Comparison of ENCODE assay signal across 17 cellular contexts in genomic region chr13:110336681-110337080, GRCh38. TPM values are rescaled to one million over a fixed set of nuclear protein-coding genes. Genes with fewer than 3 reads are reported as not detected.
DNase-seq lines count a peak whose midpoint lies in the region; ATAC-seq and TF ChIP-seq lines count a peak whose summit lies in the region.
"Had no signal": no experiment of that assay in that cellular context is flagged by ENCODE, and none has a peak within 500 bp of the region (broad histone marks: within the 10 kb centered on the region; RNA-seq: fewer than 3 reads in every experiment).

No MANE protein-coding gene starts in this region.

- H3K9me3 ChIP-seq in fibroblast of lung (ENCODE audit: control insufficient read depth, insufficient read depth, low read depth, low read length) = no peaks in the 10 kb centered on the region
- H3K9me3 ChIP-seq in trophoblast cell (ENCODE audit: insufficient read depth, low read depth, low read length) = peaks cover 1% of the 10 kb centered on the region
- H3K9me3 ChIP-seq in transverse colon = no peaks in the 10 kb centered on the region
- H3K9me3 ChIP-seq in CD8-positive, alpha-beta T cell (ENCODE audit: low read length) = no peaks in the 10 kb centered on the region
- H3K9me3 ChIP-seq: BE2C had no signal

- no peak overlapping the region for H2AK5ac ChIP-seq in trophoblast cell (ENCODE audit: low read length)

- H4K8ac ChIP-seq in trophoblast cell (ENCODE audit: low read depth, low read length) = no peak overlapping the region

- H4K91ac ChIP-seq in trophoblast cell (ENCODE audit: low read depth, low read length) = no peak overlapping the region

- no CpG with 5 or more reads among the region's 5 CpGs for WGBS in trophoblast cell (ENCODE audit: extremely low coverage, insufficient coverage, insufficient read length)
- WGBS in transverse colon (ENCODE audit: low coverage in 1 of 2), 2 donors = 75% methylated on average over 5 of the region's 5 CpGs; no CpG with 5 or more reads in 1 of the 2 donors

- H2AFZ ChIP-seq in fibroblast of lung (ENCODE audit: low read length) = no peak overlapping the region
- no peak overlapping the region for H2AFZ ChIP-seq in trophoblast cell (ENCODE audit: insufficient read depth, low read length, poor library complexity)

- TF ChIP-seq POLR2A in transverse colon (IDR thresholded peaks at IDR 0.05) = no peak

- DNase-seq in chondrocyte (ENCODE audit: low spot score) = no peak
- DNase-seq in fibroblast of lung (ENCODE audit: low read depth in 2 of 2) = peak in 1 of 2 donors; percentile 57
- DNase-seq in trophoblast cell = no peak
- DNase-seq in transverse colon = no peak
- no peak for DNase-seq in CD8-positive, alpha-beta T cell
- DNase-seq: BE2C, NCI-H1048, NCI-H2029 treated with DMSO at 0.1 percent for 48 hours, NCI-H446 treated with DMSO at 0.1 percent for 48 hours had no signal

- peaks cover 39% of the 10 kb centered on the region for H3K36me3 Mint-ChIP-seq in chondrocyte (ENCODE audit: low read depth)
- H3K36me3 Mint-ChIP-seq in CD8-positive, alpha-beta T cell = no peaks in the 10 kb centered on the region

- in situ Hi-C loops in transverse colon (cut with MboI; ENCODE audit: low pct_ligation_motif_present in 1 of 4, low pct_unique_long_range_greater_than_20kb in 1 of 4, low sequenced_read_pairs in 3 of 4) = no loop called here

- no peak overlapping the region for H2BK5ac ChIP-seq in trophoblast cell (ENCODE audit: low read depth, low read length, poor library complexity)

- no peak overlapping the region for H3K4me3 ChIP-seq in fibroblast of lung (replicated peaks in 1 of 4; ENCODE audit: control extremely low read depth in 1 of 4, insufficient read depth in 1 of 4, low read depth in 3 of 4, low read length in 4 of 4)
- no peak overlapping the region for H3K4me3 ChIP-seq in trophoblast cell (ENCODE audit: low read depth, low read length)
- no peak overlapping the region for H3K4me3 ChIP-seq in transverse colon
- no peak overlapping the region for H3K4me3 ChIP-seq in CD8-positive, alpha-beta T cell (ENCODE audit: low read depth, low read length)
- H3K4me3 ChIP-seq: cardiac muscle cell had no signal

- H3K23ac ChIP-seq in trophoblast cell (ENCODE audit: low read length) = no peak overlapping the region

- intact Hi-C loops in transverse colon (cut with DNase I; ENCODE audit: low total_unique reads) = loop anchor here (1.0 kb wide), 1 partner anchor 39 kb away; no protein-coding TSS in a partner anchor
- intact Hi-C loops in CD8-positive, alpha-beta T cell (cut with DNase I, micrococcal nuclease) = no loop called here

- peaks cover 41% of the 10 kb centered on the region for H3K4me1 ChIP-seq in fibroblast of lung (ENCODE audit: control insufficient read depth, extremely low read depth, insufficient read depth, low read length)
- peaks cover 53 to 56% of the 10 kb centered on the region in 2 experiments for H3K4me1 ChIP-seq in trophoblast cell (ENCODE audit: control insufficient read depth in 1 of 2, insufficient read depth in 2 of 2, low read length in 2 of 2)
- peaks cover 24 to 71% (median 40%) of the 10 kb centered on the region in 4 donors for H3K4me1 ChIP-seq in transverse colon
- peaks cover 21% of the 10 kb centered on the region for H3K4me1 ChIP-seq in CD8-positive, alpha-beta T cell (ENCODE audit: insufficient read depth, low read length)
- H3K4me1 ChIP-seq: BE2C had no signal

- no peak overlapping the region for H3K14ac ChIP-seq in trophoblast cell (ENCODE audit: low read length)

- no peaks in the 10 kb centered on the region for H3K36me3 ChIP-seq in fibroblast of lung (ENCODE audit: control insufficient read depth, insufficient read depth, low read length)
- H3K36me3 ChIP-seq in trophoblast cell (ENCODE audit: control insufficient read depth in 1 of 2, insufficient read depth in 2 of 2, low read length in 2 of 2) = peaks cover 20 to 29% of the 10 kb centered on the region in 2 experiments
- no peaks in the 10 kb centered on the region for H3K36me3 ChIP-seq in transverse colon
- H3K36me3 ChIP-seq in CD8-positive, alpha-beta T cell (ENCODE audit: insufficient read depth, low read length) = no peaks in the 10 kb centered on the region
- H3K36me3 ChIP-seq: BE2C, cardiac muscle cell had no signal

- no peak for ATAC-seq in CD8-positive, alpha-beta T cell
- ATAC-seq in GM19455 (IDR thresholded peaks at IDR 0.05; ENCODE audit: unreplicated experiment) = no peak
- no peak for ATAC-seq in HG03354 (IDR thresholded peaks at IDR 0.05; ENCODE audit: poor library complexity, severe bottlenecking, unreplicated experiment)
- no peak for ATAC-seq in HG03571 (IDR thresholded peaks at IDR 0.05; ENCODE audit: unreplicated experiment)

- H4K12ac ChIP-seq in trophoblast cell (ENCODE audit: low read depth, low read length) = no peak overlapping the region

- H3K27me3 Mint-ChIP-seq in chondrocyte (ENCODE audit: low read depth) = no peaks in the 10 kb centered on the region
- peaks cover 22% of the 10 kb centered on the region for H3K27me3 Mint-ChIP-seq in CD8-positive, alpha-beta T cell (ENCODE audit: low read depth)

- H3K79me2 ChIP-seq in fibroblast of lung (ENCODE audit: control insufficient read depth, insufficient read depth, low read length) = peaks cover 48% of the 10 kb centered on the region
- peaks cover 10% of the 10 kb centered on the region for H3K79me2 ChIP-seq in trophoblast cell (ENCODE audit: control insufficient read depth, insufficient read depth, low read length, poor library complexity)

- H2BK12ac ChIP-seq in trophoblast cell (ENCODE audit: low read length) = no peak overlapping the region

- TF ChIP-seq CTCF in chondrocyte (IDR thresholded peaks at IDR 0.05) (no peak), fibroblast of lung (conservative IDR thresholded peaks at IDR 0.05 in 1 of 2, IDR thresholded peaks at IDR 0.05 in 1 of 2; ENCODE audit: low read depth in 1 of 2, low read length in 2 of 2) (no peak), transverse colon (IDR thresholded peaks at IDR 0.05) (no peak)
- no peak for TF ChIP-seq CTCF in CD8-positive, alpha-beta T cell (IDR thresholded peaks at IDR 0.05)

- peak; percentile 47 for TF ChIP-seq EP300 in transverse colon (IDR thresholded peaks at IDR 0.05; ENCODE audit: low read depth)

- no peaks in the 10 kb centered on the region for H3K27me3 ChIP-seq in fibroblast of lung (ENCODE audit: control insufficient read depth, insufficient read depth, low read length)
- H3K27me3 ChIP-seq in trophoblast cell (ENCODE audit: insufficient read depth, low read length) = no peaks in the 10 kb centered on the region
- no peaks in the 10 kb centered on the region for H3K27me3 ChIP-seq in transverse colon
- H3K27me3 ChIP-seq in CD8-positive, alpha-beta T cell (ENCODE audit: insufficient read depth, low read length) = no peaks in the 10 kb centered on the region
- H3K27me3 ChIP-seq: cardiac muscle cell had no signal

- CTCF ChIA-PET in CD8-positive, alpha-beta T cell (lab: Charles Lee) = no interaction called here

- POLR2A ChIA-PET in CD8-positive, alpha-beta T cell (lab: Charles Lee) = no interaction called here

- no peaks in the 10 kb centered on the region for H3K9me3 Mint-ChIP-seq in chondrocyte (ENCODE audit: low read depth)
- no peaks in the 10 kb centered on the region for H3K9me3 Mint-ChIP-seq in CD8-positive, alpha-beta T cell
- H3K9me3 Mint-ChIP-seq: neural crest cell had no signal

- H4K20me1 ChIP-seq in fibroblast of lung (ENCODE audit: control insufficient read depth, extremely low read depth, insufficient read depth, low read length) = no peaks in the 10 kb centered on the region

- no peak overlapping the region for H3K4me3 Mint-ChIP-seq in chondrocyte (ENCODE audit: unreplicated experiment)
- no peak overlapping the region for H3K4me3 Mint-ChIP-seq in CD8-positive, alpha-beta T cell
- H3K4me3 Mint-ChIP-seq: neural crest cell had no signal

- H3K4me2 ChIP-seq in fibroblast of lung (ENCODE audit: extremely low read depth, insufficient read depth, low read length) = no peak overlapping the region
- no peak overlapping the region for H3K4me2 ChIP-seq in trophoblast cell (ENCODE audit: low read length)
- H3K4me2 ChIP-seq: KMS-11 had no signal

- H3K4me1 Mint-ChIP-seq in chondrocyte (ENCODE audit: low read depth) = peaks cover 100% of the 10 kb centered on the region
- peaks cover 23% of the 10 kb centered on the region for H3K4me1 Mint-ChIP-seq in CD8-positive, alpha-beta T cell (ENCODE audit: low read depth)

- peak overlapping the region; percentile 95 for H3K27ac Mint-ChIP-seq in chondrocyte (ENCODE audit: unreplicated experiment)
- no peak overlapping the region for H3K27ac Mint-ChIP-seq in CD8-positive, alpha-beta T cell
- H3K27ac Mint-ChIP-seq: activated T-helper 2 cell treated with anti-CD3 and anti-CD28 coated beads, Interferon-gamma antibody, Interleukin-2, Interleukin-4, amounts not matched to agents 10 μg/mL and 5 μg/mL and 100 μg/mL, durations not matched to agents 14 hours and 24 hours and 36 hours had no signal

- no peak overlapping the region for H2BK120ac ChIP-seq in trophoblast cell (ENCODE audit: insufficient read depth, low read length, poor library complexity)

- H3K79me1 ChIP-seq in trophoblast cell (ENCODE audit: low read length) = peaks cover 43% of the 10 kb centered on the region

- H3K27ac ChIP-seq in fibroblast of lung (ENCODE audit: insufficient read depth, low read length) (peak overlapping the region; percentile 60), trophoblast cell (ENCODE audit: low read depth, low read length) (peak overlapping the region; percentile 70), transverse colon (peak overlapping the region; percentile 84 to 87 (median 86))
- no peak overlapping the region for H3K27ac ChIP-seq in CD8-positive, alpha-beta T cell (ENCODE audit: low read depth, low read length)
- H3K27ac ChIP-seq: cardiac muscle cell, KMS-11, RWPE1 had no signal

- H3K9ac ChIP-seq in fibroblast of lung (ENCODE audit: insufficient read depth, low read length) (no peak overlapping the region), trophoblast cell (ENCODE audit: low read length) (no peak overlapping the region)
- H3K9ac ChIP-seq: KMS-11 had no signal

- peak overlapping the region; percentile 3 for H3K4ac ChIP-seq in trophoblast cell (ENCODE audit: low read depth, low read length)

- peak overlapping the region; percentile 46 for H3K18ac ChIP-seq in trophoblast cell (ENCODE audit: low read length)

RNA-seq across cellular contexts. Expression of gene COL4A2, which starts 29.6 kb away (rescaled TPM):
- total RNA-seq in chondrocyte = 1,370 to 2,411 TPM (median 2,366 TPM) in 3 replicates
- total RNA-seq in fibroblast of lung = 93.1 and 123 TPM in 2 replicates
- polyA plus RNA-seq in fibroblast of lung = 43.8 and 463 TPM in 2 replicates
- 52.1 and 712 TPM in 2 replicates for polyA plus RNA-seq in fibroblast of lung (2012)
- 56.9 and 841 TPM in 2 replicates for polyA minus RNA-seq in fibroblast of lung (ENCODE audit: low replicate concordance)
- 769 and 825 TPM in 2 replicates for polyA plus RNA-seq in trophoblast cell (2013)
- total RNA-seq in transverse colon = 100 to 1,000 TPM in 2 of 4 donors, 10 to 100 TPM in 2; 75.1 to 322 (median 115) TPM
- not detected for total RNA-seq in CD8-positive, alpha-beta T cell
- total RNA-seq: activated T-helper 2 cell treated with anti-CD3 and anti-CD28 coated beads, Interferon-gamma antibody, Interleukin-2, Interleukin-4, amounts not matched to agents 10 μg/mL and 5 μg/mL and 100 μg/mL, durations not matched to agents 14 hours and 24 hours and 36 hours had no signal

RNA-seq across cellular contexts. Expression of gene COL4A1, which starts 29.7 kb away (rescaled TPM):
- 2,319 to 5,210 TPM (median 5,209 TPM) in 3 replicates for total RNA-seq in chondrocyte
- total RNA-seq in fibroblast of lung = 34.0 and 57.5 TPM in 2 replicates
- 18.4 and 607 TPM in 2 replicates for polyA plus RNA-seq in fibroblast of lung
- polyA plus RNA-seq in fibroblast of lung (2012) = 19.5 and 691 TPM in 2 replicates
- polyA minus RNA-seq in fibroblast of lung (ENCODE audit: low replicate concordance) = 30.9 and 567 TPM in 2 replicates
- 445 and 497 TPM in 2 replicates for polyA plus RNA-seq in trophoblast cell (2013)
- 100 to 1,000 TPM in 2 of 4 donors, 10 to 100 TPM in 2; 46.4 to 180 (median 99.2) TPM for total RNA-seq in transverse colon
- total RNA-seq in CD8-positive, alpha-beta T cell = not detected
- total RNA-seq: activated T-helper 2 cell treated with anti-CD3 and anti-CD28 coated beads, Interferon-gamma antibody, Interleukin-2, Interleukin-4, amounts not matched to agents 10 μg/mL and 5 μg/mL and 100 μg/mL, durations not matched to agents 14 hours and 24 hours and 36 hours had no signal

Comparison
In these comparisons a context has a peak if more than half of its experiments do, and no peak if none do; other contexts are left out.
1. RNA of gene COL4A2, which starts 29.6 kb away (total RNA-seq): 1,370 to 2,411 TPM in chondrocyte, 75.1 to 322 TPM in transverse colon and 93.1 to 123 TPM in fibroblast of lung; not detected in CD8-positive, alpha-beta T cell; every median in the first group is over 10 times any median in the second.
2. RNA of gene COL4A1, which starts 29.7 kb away (total RNA-seq): 2,319 to 5,210 TPM in chondrocyte, 46.4 to 180 TPM in transverse colon and 34.0 to 57.5 TPM in fibroblast of lung; not detected in CD8-positive, alpha-beta T cell; every median in the first group is over 10 times any median in the second.